Comparison of ENCODE assay signal across 1 cellular context in genomic region chr17:57577751-57578607, GRCh38.
TF ChIP-seq lines count a peak whose summit lies in the region.

No MANE protein-coding gene starts in this region.

TF ChIP-seq in HepG2, 621 proteins besides CTCF, POLR2A, EP300 and RAD21 (continued from another document and continues in another):
- TF ChIP-seq ZNF281 (CRISPR knock-in tag; IDR thresholded peaks at IDR 0.05; ENCODE audit: borderline replicate concordance) (peak; percentile 94), HMG20A (CRISPR knock-in tag; IDR thresholded peaks at IDR 0.05; ENCODE audit: borderline replicate concordance) (peak; percentile 89), SALL2 (CRISPR knock-in tag; IDR thresholded peaks at IDR 0.05) (peak; percentile 79), ZNF296 (CRISPR knock-in tag; conservative IDR thresholded peaks at IDR 0.05) (no peak), ZBTB20 (CRISPR knock-in tag; IDR thresholded peaks at IDR 0.05; ENCODE audit: borderline replicate concordance, low read depth) (no peak), SMAD9 (CRISPR knock-in tag; IDR thresholded peaks at IDR 0.05) (no peak), SNAPC4 (CRISPR knock-in tag; IDR thresholded peaks at IDR 0.05) (0 out of 2 replicates have a peak, but pooled peaks have one; percentile 34), ZNF275 (CRISPR knock-in tag; IDR thresholded peaks at IDR 0.05; ENCODE audit: borderline replicate concordance) (0 out of 2 replicates have a peak, but pooled peaks have one; percentile 66), FOXM1 (CRISPR knock-in tag; IDR thresholded peaks at IDR 0.05) (no peak), DNMT1 (CRISPR knock-in tag; IDR thresholded peaks at IDR 0.05) (no peak), BRF2 (CRISPR knock-in tag; IDR thresholded peaks at IDR 0.05) (no peak; the same call in 1 of the 2 replicates), GATA4 (IDR thresholded peaks at IDR 0.05; ENCODE audit: borderline replicate concordance, low read depth) (no peak), NKX3-1 (CRISPR knock-in tag; IDR thresholded peaks at IDR 0.05) (peak; percentile 20; the same call in 1 of the 2 replicates), ZNF557 (CRISPR knock-in tag; IDR thresholded peaks at IDR 0.05) (peak; percentile 68; the same call in 1 of the 2 replicates), FOXA1 (IDR thresholded peaks at IDR 0.05) (no peak), FOXA1 (CRISPR knock-in tag; IDR thresholded peaks at IDR 0.05) (peak; percentile 50), NONO (IDR thresholded peaks at IDR 0.05) (no peak), NONO (CRISPR knock-in tag; conservative IDR thresholded peaks at IDR 0.05) (peak; percentile 73; the same call in 1 of the 2 replicates), SKI (IDR thresholded peaks at IDR 0.05; ENCODE audit: partially characterized antibody) (peak; percentile 54), RXRA (CRISPR knock-in tag; IDR thresholded peaks at IDR 0.05) (peak; percentile 73; the same call in 1 of the 2 replicates), ERF (CRISPR knock-in tag; IDR thresholded peaks at IDR 0.05) (peak; percentile 82; the same call in 1 of the 2 replicates), ZKSCAN8 (CRISPR knock-in tag; IDR thresholded peaks at IDR 0.05; ENCODE audit: borderline replicate concordance) (peak; percentile 73; the same call in 1 of the 2 replicates), KLF9 (CRISPR knock-in tag; IDR thresholded peaks at IDR 0.05; ENCODE audit: low read depth) (0 out of 2 replicates have a peak, but pooled peaks have one; percentile 52), ZBTB2 (CRISPR knock-in tag; IDR thresholded peaks at IDR 0.05; ENCODE audit: low read depth) (no peak), ZNF609 (CRISPR knock-in tag; IDR thresholded peaks at IDR 0.05; ENCODE audit: borderline replicate concordance) (peak; percentile 80; the same call in 1 of the 2 replicates), KAT7 (CRISPR knock-in tag; IDR thresholded peaks at IDR 0.05; ENCODE audit: borderline replicate concordance) (0 out of 2 replicates have a peak, but pooled peaks have one; percentile 51), ZNF720 (CRISPR knock-in tag; IDR thresholded peaks at IDR 0.05) (no peak), ZNF180 (CRISPR knock-in tag; IDR thresholded peaks at IDR 0.05; ENCODE audit: borderline replicate concordance, low read depth) (no peak), FIP1L1 (IDR thresholded peaks at IDR 0.05; ENCODE audit: borderline replicate concordance, insufficient read depth, low read depth, low read length) (no peak), ZNF674 (CRISPR knock-in tag; IDR thresholded peaks at IDR 0.05; ENCODE audit: low read depth) (no peak), HDAC2 (CRISPR knock-in tag; IDR thresholded peaks at IDR 0.05) (peak; percentile 97), PATZ1 (CRISPR knock-in tag; IDR thresholded peaks at IDR 0.05) (peak; percentile 99), ETV5 (CRISPR knock-in tag; IDR thresholded peaks at IDR 0.05; ENCODE audit: borderline replicate concordance) (peak; percentile 90), ZFYVE20 (CRISPR knock-in tag; IDR thresholded peaks at IDR 0.05; ENCODE audit: borderline replicate concordance, low read depth) (no peak)
